ENCODE assay signal across 14 cellular contexts in the genomic region with DNA sequence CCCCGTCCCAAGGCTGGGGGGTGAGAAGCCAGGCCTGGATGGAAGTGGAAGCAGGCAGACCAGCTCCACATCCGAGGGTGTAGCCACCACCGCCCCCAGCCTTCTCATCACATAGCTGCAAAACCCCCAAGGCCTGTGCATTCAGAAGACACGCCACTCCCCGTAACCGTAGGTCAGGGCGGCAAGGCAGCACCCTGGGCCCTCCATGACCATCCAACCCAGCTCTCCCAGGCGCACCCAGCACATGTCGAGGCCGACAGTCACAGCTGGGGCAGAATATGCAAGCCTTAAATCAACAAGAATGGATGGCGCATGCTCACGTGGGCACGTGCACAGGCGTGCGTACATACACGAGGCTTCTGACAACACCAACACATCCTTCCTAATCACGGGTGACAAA.
"Had no signal": no experiment of that assay in that cellular context is flagged by ENCODE, and none has a peak within 500 bp of the region (broad histone marks: within the 10 kb centered on the region; RNA-seq: fewer than 3 reads in every experiment).

No MANE protein-coding gene starts in this region.

- H3K4me3 ChIP-seq: transverse colon had no signal

- H3K36me3 Mint-ChIP-seq: activated naive CD8-positive, alpha-beta T cell treated with anti-CD3 and anti-CD28 coated beads for 36 hours had no signal

- H3K36me3 ChIP-seq: neutrophil, transverse colon had no signal

- ATAC-seq: foreskin keratinocyte; stimulated activated naive CD8-positive, alpha-beta T cell treated with anti-CD3 and anti-CD28 coated beads, Interleukin-15, Interleukin-2, amounts not matched to agents 100 U/mL and 50 U/mL, for 24 hours had no signal

- H3K4me1 ChIP-seq: foreskin keratinocyte had no signal

- H3K9me3 ChIP-seq: neutrophil, transverse colon had no signal

- H3K4me1 Mint-ChIP-seq: activated CD4-positive, alpha-beta T cell treated with anti-CD3 and anti-CD28 coated beads, Interleukin-2, amount 10 ng/mL, durations not matched to agents 7 days and 5 days; activated naive CD8-positive, alpha-beta T cell treated with anti-CD3 and anti-CD28 coated beads for 36 hours had no signal

- H3K4me3 Mint-ChIP-seq: activated CD4-positive, alpha-beta T cell treated with anti-CD3 and anti-CD28 coated beads, Interleukin-2, amount 10 ng/mL, durations not matched to agents 7 days and 5 days; activated naive CD8-positive, alpha-beta T cell treated with anti-CD3 and anti-CD28 coated beads for 36 hours had no signal

- DNase-seq: activated CD4-positive, alpha-beta T cell treated with anti-CD3 and anti-CD28 coated beads, Interleukin-2, amount 10 ng/mL, durations not matched to agents 7 days and 5 days; activated CD8-positive, alpha-beta memory T cell treated with anti-CD3 and anti-CD28 coated beads, Interleukin-2, amount 50 U/mL, for 48 hours; activated naive CD8-positive, alpha-beta T cell treated with anti-CD3 and anti-CD28 coated beads for 36 hours; cerebellar nuclear complex; effector memory CD4-positive, alpha-beta T cell; foreskin keratinocyte; midbrain; retina; stimulated activated CD4-positive, alpha-beta T cell treated with anti-CD3 and anti-CD28 coated beads, Interleukin-15, amount 100 ng/mL, for 24 hours; stimulated activated CD4-positive, alpha-beta T cell treated with anti-CD3 and anti-CD28 coated beads, Interleukin-4, amount 100 ng/mL, for 24 hours; stimulated activated naive CD8-positive, alpha-beta T cell treated with anti-CD3 and anti-CD28 coated beads, Interleukin-15, Interleukin-2, amounts not matched to agents 100 U/mL and 50 U/mL, for 24 hours; transverse colon had no signal

- H3K79me2 ChIP-seq: parathyroid adenoma had no signal

- H3K27me3 ChIP-seq: foreskin keratinocyte, neutrophil, transverse colon had no signal

- H3K9ac ChIP-seq: parathyroid adenoma had no signal

- H2AFZ ChIP-seq: parathyroid adenoma had no signal

- H3K27ac Mint-ChIP-seq: activated CD4-positive, alpha-beta T cell treated with anti-CD3 and anti-CD28 coated beads, Interleukin-2, amount 10 ng/mL, durations not matched to agents 7 days and 5 days; activated naive CD8-positive, alpha-beta T cell treated with anti-CD3 and anti-CD28 coated beads for 36 hours had no signal

- H3K27me3 Mint-ChIP-seq: activated CD4-positive, alpha-beta T cell treated with anti-CD3 and anti-CD28 coated beads, Interleukin-2, amount 10 ng/mL, durations not matched to agents 7 days and 5 days; activated naive CD8-positive, alpha-beta T cell treated with anti-CD3 and anti-CD28 coated beads for 36 hours had no signal

- H3K9me3 Mint-ChIP-seq: activated CD4-positive, alpha-beta T cell treated with anti-CD3 and anti-CD28 coated beads, Interleukin-2, amount 10 ng/mL, durations not matched to agents 7 days and 5 days; activated naive CD8-positive, alpha-beta T cell treated with anti-CD3 and anti-CD28 coated beads for 36 hours had no signal

- H3K27ac ChIP-seq: foreskin keratinocyte, neutrophil, parathyroid adenoma, transverse colon had no signal
